ENCODE assay signal across 20 cellular contexts in the genomic region with DNA sequence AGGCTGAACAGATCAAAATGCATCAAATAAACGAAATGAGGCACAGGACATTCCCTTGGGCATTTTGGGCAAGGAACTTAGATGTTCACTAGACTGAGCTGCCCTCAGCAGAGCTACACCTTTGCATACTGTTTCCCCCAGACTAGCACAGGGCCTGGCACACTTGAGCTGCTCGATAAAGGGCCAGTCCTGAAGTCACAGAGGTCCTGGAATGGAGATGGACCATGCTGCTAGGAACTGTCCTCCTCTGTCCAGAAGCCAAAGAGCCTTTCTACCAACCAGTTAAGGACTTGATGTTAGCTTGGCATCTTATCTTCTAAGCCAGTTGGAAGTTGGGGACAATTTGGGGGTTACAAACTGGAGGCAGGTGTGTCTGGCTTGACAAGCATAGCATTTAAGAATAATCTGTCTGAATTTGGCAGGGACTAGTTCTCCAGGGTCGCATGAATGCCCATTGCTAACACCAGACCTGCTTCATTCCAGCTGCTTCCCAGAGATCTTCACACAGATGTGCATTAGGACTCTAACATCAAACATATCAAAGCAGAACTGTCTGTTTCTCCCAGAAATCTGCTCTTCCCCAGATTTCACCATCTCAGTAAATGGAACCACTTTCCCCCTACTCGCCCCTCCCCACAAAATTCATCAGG.
A peak's percentile ranks its signal among the peaks of the same experiment; 100 is the strongest.
DNase-seq lines count a peak whose midpoint lies in the region; ATAC-seq and TF ChIP-seq lines count a peak whose summit lies in the region.
"Had no signal": no experiment of that assay in that cellular context is flagged by ENCODE, and none has a peak within 500 bp of the region (broad histone marks: within the 10 kb centered on the region; RNA-seq: fewer than 3 reads in every experiment).

No MANE protein-coding gene starts in this region.

- H3K27ac ChIP-seq in esophagus muscularis mucosa (replicated peaks in 1 of 4) (no peak overlapping the region), neural progenitor cell (no peak overlapping the region), GM23338 (ENCODE audit: low read depth) (no peak overlapping the region)
- H3K27ac ChIP-seq: 22Rv1, BLaER1, C4-2B, GM23248 had no signal

- no peak overlapping the region for H3K4me3 Mint-ChIP-seq in neural progenitor cell
- H3K4me3 Mint-ChIP-seq in type B pancreatic cell, result no peak overlapping the region
- H3K4me3 Mint-ChIP-seq in GM23338, result no peak overlapping the region
- H3K4me3 Mint-ChIP-seq: B cell; CD4-positive, CD25-positive, alpha-beta regulatory T cell; CD8-positive, alpha-beta T cell; H9 had no signal

- 66% methylated on average over 4 of the region's 4 CpGs for WGBS in esophagus muscularis mucosa

- TF ChIP-seq CTCF in esophagus muscularis mucosa (IDR thresholded peaks at IDR 0.05) (no peak), neural progenitor cell (IDR thresholded peaks at IDR 0.05) (no peak), type B pancreatic cell (conservative IDR thresholded peaks at IDR 0.05) (no peak), GM23338 (conservative IDR thresholded peaks at IDR 0.05; ENCODE audit: low read depth in 2 of 2) (no peak)

- H3K27me3 ChIP-seq in esophagus muscularis mucosa, result peaks cover 0 to 15% (median 0%) of the 10 kb centered on the region in 4 donors
- H3K27me3 ChIP-seq in neural progenitor cell, result no peaks in the 10 kb centered on the region
- no peaks in the 10 kb centered on the region for H3K27me3 ChIP-seq in GM23338 (ENCODE audit: insufficient read depth)
- H3K27me3 ChIP-seq: BLaER1 had no signal

- H3K9ac ChIP-seq in neural progenitor cell, result no peak overlapping the region
- H3K9ac ChIP-seq: BLaER1, GM23248 had no signal

- no peaks in the 10 kb centered on the region for H3K4me1 Mint-ChIP-seq in neural progenitor cell
- no peaks in the 10 kb centered on the region for H3K4me1 Mint-ChIP-seq in type B pancreatic cell (ENCODE audit: unreplicated experiment)
- no peaks in the 10 kb centered on the region for H3K4me1 Mint-ChIP-seq in GM23338
- H3K4me1 Mint-ChIP-seq: B cell; CD4-positive, CD25-positive, alpha-beta regulatory T cell; H9 had no signal

- H3K9me3 Mint-ChIP-seq in neural progenitor cell (no peaks in the 10 kb centered on the region), type B pancreatic cell (peaks cover 2% of the 10 kb centered on the region), GM23338 (no peaks in the 10 kb centered on the region)
- H3K9me3 Mint-ChIP-seq: H9 had no signal

- H3K36me3 Mint-ChIP-seq in neural progenitor cell (no peaks in the 10 kb centered on the region), type B pancreatic cell (no peaks in the 10 kb centered on the region), GM23338 (ENCODE audit: low read depth) (no peaks in the 10 kb centered on the region)
- H3K36me3 Mint-ChIP-seq: CD4-positive, CD25-positive, alpha-beta regulatory T cell; CD8-positive, alpha-beta T cell had no signal

- intact Hi-C loops in cardiac septum (cut with DNase I), result no loop called here
- intact Hi-C loops in left ventricle myocardium superior (cut with micrococcal nuclease), result no loop called here
- intact Hi-C loops in esophagus muscularis mucosa (cut with DNase I), result no loop called here

- H3K9me3 ChIP-seq in esophagus muscularis mucosa (peaks cover 0 to 4% (median under 1%) of the 10 kb centered on the region in 4 donors), neural progenitor cell (ENCODE audit: low read depth) (no peaks in the 10 kb centered on the region)
- H3K9me3 ChIP-seq: BLaER1, Caco-2 had no signal

- no peak overlapping the region for H2AFZ ChIP-seq in neural progenitor cell (replicated peaks)
- no peak overlapping the region for H2AFZ ChIP-seq in GM23338
- H2AFZ ChIP-seq: GM23248 had no signal

- DNase-seq in cardiac septum (ENCODE audit: low spot score) (peak; percentile 56), left ventricle myocardium superior (no peak), esophagus muscularis mucosa (ENCODE audit: extremely low spot score) (peak; percentile 85), neural progenitor cell (ENCODE audit: low spot score) (no peak), type B pancreatic cell (ENCODE audit: extremely low spot score, unreplicated experiment) (peak; percentile 10), GM23338 (ENCODE audit: low spot score) (no peak)
- DNase-seq: Caco-2; CD4-positive, CD25-positive, alpha-beta regulatory T cell; CD8-positive, alpha-beta T cell; DMS153; DND-41; GM23248; H9 had no signal

- no peaks in the 10 kb centered on the region for H3K36me3 ChIP-seq in esophagus muscularis mucosa
- no peaks in the 10 kb centered on the region for H3K36me3 ChIP-seq in neural progenitor cell
- H3K36me3 ChIP-seq in GM23338 (ENCODE audit: insufficient read depth), result no peaks in the 10 kb centered on the region
- H3K36me3 ChIP-seq: BLaER1 had no signal

- no peak for TF ChIP-seq POLR2A in esophagus muscularis mucosa (IDR thresholded peaks at IDR 0.05; ENCODE audit: low read depth)

- H3K79me2 ChIP-seq in neural progenitor cell (ENCODE audit: low read depth), result no peaks in the 10 kb centered on the region
- H3K79me2 ChIP-seq in GM23338 (replicated peaks; ENCODE audit: insufficient read depth), result no peaks in the 10 kb centered on the region

- no peak overlapping the region for H3K4me3 ChIP-seq in esophagus muscularis mucosa
- H3K4me3 ChIP-seq in neural progenitor cell, result no peak overlapping the region
- H3K4me3 ChIP-seq in GM23338, result no peak overlapping the region
- H3K4me3 ChIP-seq: BLaER1, GM23248 had no signal

- H3F3A ChIP-seq in neural progenitor cell (ENCODE audit: low read depth), result no peaks in the 10 kb centered on the region
- no peaks in the 10 kb centered on the region for H3F3A ChIP-seq in GM23338 (replicated peaks; ENCODE audit: low read depth)

- TF ChIP-seq EP300 in esophagus muscularis mucosa (IDR thresholded peaks at IDR 0.05), result no peak

- no peaks in the 10 kb centered on the region for H3K4me1 ChIP-seq in esophagus muscularis mucosa
- no peaks in the 10 kb centered on the region for H3K4me1 ChIP-seq in neural progenitor cell
- H3K4me1 ChIP-seq in GM23338 (ENCODE audit: insufficient read depth), result no peaks in the 10 kb centered on the region
- H3K4me1 ChIP-seq: BLaER1, Caco-2 had no signal

- H3K27me3 Mint-ChIP-seq in neural progenitor cell (ENCODE audit: insufficient read depth, low read depth) (peaks cover 7% of the 10 kb centered on the region), type B pancreatic cell (peaks cover 51% of the 10 kb centered on the region), GM23338 (ENCODE audit: insufficient read depth, low read depth, poor library complexity) (peaks cover 2% of the 10 kb centered on the region)
- H3K27me3 Mint-ChIP-seq: CD4-positive, CD25-positive, alpha-beta regulatory T cell had no signal

- H3K4me2 ChIP-seq in neural progenitor cell (no peak overlapping the region), GM23338 (no peak overlapping the region)
- H3K4me2 ChIP-seq: BLaER1 had no signal

- peak overlapping the region; percentile 67 for H3K27ac Mint-ChIP-seq in neural progenitor cell
- H3K27ac Mint-ChIP-seq in type B pancreatic cell, result no peak overlapping the region
- H3K27ac Mint-ChIP-seq in GM23338, result no peak overlapping the region
- H3K27ac Mint-ChIP-seq: B cell; CD4-positive, CD25-positive, alpha-beta regulatory T cell; CD8-positive, alpha-beta T cell; H9 had no signal

- no peaks in the 10 kb centered on the region for H4K20me1 ChIP-seq in neural progenitor cell (ENCODE audit: low read depth)
- H4K20me1 ChIP-seq in GM23338 (replicated peaks; ENCODE audit: insufficient read depth), result no peaks in the 10 kb centered on the region
- H4K20me1 ChIP-seq: BLaER1 had no signal

- H3K9me2 ChIP-seq in GM23338 (ENCODE audit: insufficient read depth), result no peaks in the 10 kb centered on the region

- no peak for ATAC-seq in left ventricle myocardium superior
- ATAC-seq in HG02623 (IDR thresholded peaks at IDR 0.05; ENCODE audit: unreplicated experiment), result no peak
- ATAC-seq in GM21390 (IDR thresholded peaks at IDR 0.05; ENCODE audit: unreplicated experiment), result no peak
- no peak for ATAC-seq in GM23338
- ATAC-seq: CD8-positive, alpha-beta T cell; HCT116 had no signal

TF ChIP-seq in GM23338, 12 proteins besides CTCF, POLR2A, EP300 and RAD21 (continues in another document):
- TF ChIP-seq, protein P1, sequence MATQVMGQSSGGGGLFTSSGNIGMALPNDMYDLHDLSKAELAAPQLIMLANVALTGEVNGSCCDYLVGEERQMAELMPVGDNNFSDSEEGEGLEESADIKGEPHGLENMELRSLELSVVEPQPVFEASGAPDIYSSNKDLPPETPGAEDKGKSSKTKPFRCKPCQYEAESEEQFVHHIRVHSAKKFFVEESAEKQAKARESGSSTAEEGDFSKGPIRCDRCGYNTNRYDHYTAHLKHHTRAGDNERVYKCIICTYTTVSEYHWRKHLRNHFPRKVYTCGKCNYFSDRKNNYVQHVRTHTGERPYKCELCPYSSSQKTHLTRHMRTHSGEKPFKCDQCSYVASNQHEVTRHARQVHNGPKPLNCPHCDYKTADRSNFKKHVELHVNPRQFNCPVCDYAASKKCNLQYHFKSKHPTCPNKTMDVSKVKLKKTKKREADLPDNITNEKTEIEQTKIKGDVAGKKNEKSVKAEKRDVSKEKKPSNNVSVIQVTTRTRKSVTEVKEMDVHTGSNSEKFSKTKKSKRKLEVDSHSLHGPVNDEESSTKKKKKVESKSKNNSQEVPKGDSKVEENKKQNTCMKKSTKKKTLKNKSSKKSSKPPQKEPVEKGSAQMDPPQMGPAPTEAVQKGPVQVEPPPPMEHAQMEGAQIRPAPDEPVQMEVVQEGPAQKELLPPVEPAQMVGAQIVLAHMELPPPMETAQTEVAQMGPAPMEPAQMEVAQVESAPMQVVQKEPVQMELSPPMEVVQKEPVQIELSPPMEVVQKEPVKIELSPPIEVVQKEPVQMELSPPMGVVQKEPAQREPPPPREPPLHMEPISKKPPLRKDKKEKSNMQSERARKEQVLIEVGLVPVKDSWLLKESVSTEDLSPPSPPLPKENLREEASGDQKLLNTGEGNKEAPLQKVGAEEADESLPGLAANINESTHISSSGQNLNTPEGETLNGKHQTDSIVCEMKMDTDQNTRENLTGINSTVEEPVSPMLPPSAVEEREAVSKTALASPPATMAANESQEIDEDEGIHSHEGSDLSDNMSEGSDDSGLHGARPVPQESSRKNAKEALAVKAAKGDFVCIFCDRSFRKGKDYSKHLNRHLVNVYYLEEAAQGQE (IDR thresholded peaks at IDR 0.05; ENCODE audit: unreplicated experiment), result no peak
- TF ChIP-seq STAT1 (IDR thresholded peaks at IDR 0.05; ENCODE audit: unreplicated experiment), result no peak
- no peak for TF ChIP-seq JUNB (IDR thresholded peaks at IDR 0.05; ENCODE audit: unreplicated experiment)

Comparison
In these comparisons a context has a peak if more than half of its experiments do, and no peak if none do; other contexts are left out.
1. DNase-seq: peak in cardiac septum (single experiment), esophagus muscularis mucosa (single experiment) and type B pancreatic cell (single experiment); none in left ventricle myocardium superior (single experiment), neural progenitor cell (single experiment) and GM23338 (single experiment).